Comparison of ENCODE assay signal across 11 cellular contexts in the genomic region with DNA sequence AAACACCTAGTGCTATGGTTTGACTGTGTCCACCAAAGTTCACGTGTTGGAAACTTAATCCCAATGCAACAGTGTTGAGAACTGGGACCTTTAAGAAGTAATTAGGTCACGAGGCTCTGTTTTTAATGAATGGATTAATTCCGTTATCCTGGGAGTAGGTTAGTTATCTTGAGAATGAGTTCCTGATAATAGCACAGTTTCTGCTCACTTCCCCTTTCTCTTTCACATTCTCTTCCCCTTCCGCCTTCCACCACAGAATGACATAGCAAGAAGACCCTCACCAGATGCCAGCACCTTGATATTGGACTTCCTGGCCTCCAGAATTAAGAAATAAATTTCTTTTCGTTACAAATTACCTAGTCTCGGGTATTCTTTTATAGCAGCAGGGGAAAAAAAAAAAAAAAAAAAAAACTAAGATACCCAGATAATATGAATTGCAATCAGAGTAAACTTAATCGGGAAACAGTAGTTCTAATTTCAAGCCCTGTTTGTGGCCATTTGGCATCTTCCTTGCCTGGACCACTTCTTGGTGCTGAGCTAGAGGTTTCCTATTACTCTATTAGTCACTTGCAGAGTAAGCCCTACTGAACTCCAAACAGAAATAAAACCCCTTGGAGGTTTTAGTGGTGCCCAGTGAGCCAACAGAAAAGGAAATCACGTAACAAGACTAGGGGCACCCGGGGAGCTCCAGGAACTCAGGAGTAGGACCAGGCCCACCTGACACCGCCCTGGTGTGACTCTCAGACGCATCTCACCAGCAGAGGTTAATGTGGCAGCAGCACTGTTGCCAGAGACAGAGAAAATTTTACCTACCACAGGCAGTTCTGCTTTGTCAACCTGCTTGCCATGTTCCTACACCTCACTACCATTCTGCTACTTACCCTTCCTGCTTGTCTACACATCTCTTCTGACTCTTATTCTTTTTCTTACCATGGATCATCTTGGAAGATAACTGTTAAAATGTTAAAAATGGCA.
DNase-seq lines count a peak whose midpoint lies in the region; ATAC-seq and TF ChIP-seq lines count a peak whose summit lies in the region.
"Had no signal": no experiment of that assay in that cellular context is flagged by ENCODE, and none has a peak within 500 bp of the region (broad histone marks: within the 10 kb centered on the region; RNA-seq: fewer than 3 reads in every experiment).

No MANE protein-coding gene starts in this region.

- peaks cover 3% of the 10 kb centered on the region for H3K9me3 Mint-ChIP-seq in chondrocyte (ENCODE audit: low read depth)
- H3K9me3 Mint-ChIP-seq in activated CD4-positive, alpha-beta T cell treated with anti-CD3 and anti-CD28 coated beads for 36 hours (ENCODE audit: low read depth), result peaks cover 2% of the 10 kb centered on the region

- H3K27me3 ChIP-seq in gastrocnemius medialis, result no peaks in the 10 kb centered on the region
- H3K27me3 ChIP-seq: adrenal gland had no signal

- ATAC-seq in HG02938 (IDR thresholded peaks at IDR 0.05; ENCODE audit: unreplicated experiment) (peak; percentile 58), gastrocnemius medialis (no peak)
- ATAC-seq in activated CD4-positive, alpha-beta T cell treated with anti-CD3 and anti-CD28 coated beads for 36 hours, result no peak

- no peaks in the 10 kb centered on the region for H3K36me3 ChIP-seq in gastrocnemius medialis
- H3K36me3 ChIP-seq: adrenal gland had no signal

- CTCF ChIA-PET in activated CD4-positive, alpha-beta T cell treated with anti-CD3 and anti-CD28 coated beads for 36 hours (lab: Charles Lee), result no interaction called here

- no peak overlapping the region for H3K4me3 Mint-ChIP-seq in chondrocyte (ENCODE audit: unreplicated experiment)
- no peak overlapping the region for H3K4me3 Mint-ChIP-seq in activated CD4-positive, alpha-beta T cell treated with anti-CD3 and anti-CD28 coated beads for 36 hours

- intact Hi-C loops in gastrocnemius medialis (cut with DNase I; ENCODE audit: low total_unique reads), result no loop called here
- intact Hi-C loops in activated CD4-positive, alpha-beta T cell treated with anti-CD3 and anti-CD28 coated beads for 36 hours (cut with DNase I, micrococcal nuclease), result loop anchor here in 1 of 2 experiments (5.0 kb wide), 1 partner anchor 37 kb away; no protein-coding TSS in a partner anchor

- H3K27me3 Mint-ChIP-seq in chondrocyte (ENCODE audit: low read depth), result peaks cover 11% of the 10 kb centered on the region
- no peaks in the 10 kb centered on the region for H3K27me3 Mint-ChIP-seq in activated CD4-positive, alpha-beta T cell treated with anti-CD3 and anti-CD28 coated beads for 36 hours

- TF ChIP-seq POLR2A in gastrocnemius medialis (IDR thresholded peaks at IDR 0.05), result no peak

- no peaks in the 10 kb centered on the region for H3K4me1 ChIP-seq in gastrocnemius medialis
- H3K4me1 ChIP-seq: adrenal gland had no signal

- DNase-seq in GDM1 (lab: John Stamatoyannopoulos, UW) (peak; percentile 63), SIG-M5 treated with dmso at 0.1 percent for 504 hours (lab: John Stamatoyannopoulos, UW; ENCODE audit: unreplicated experiment) (peak; percentile 88), kidney tubule cell (ENCODE audit: low spot score) (peak; percentile 64), gastrocnemius medialis (no peak), chondrocyte (ENCODE audit: low spot score) (no peak), pons (ENCODE audit: low spot score) (no peak)
- no peak for DNase-seq in activated CD4-positive, alpha-beta T cell treated with anti-CD3 and anti-CD28 coated beads for 36 hours
- DNase-seq: NCI-H1105 had no signal

- H3K27ac Mint-ChIP-seq in chondrocyte (ENCODE audit: unreplicated experiment), result no peak overlapping the region
- H3K27ac Mint-ChIP-seq in activated CD4-positive, alpha-beta T cell treated with anti-CD3 and anti-CD28 coated beads for 36 hours, result no peak overlapping the region

- no peaks in the 10 kb centered on the region for H3K4me1 Mint-ChIP-seq in chondrocyte (ENCODE audit: low read depth)
- peaks cover 3% of the 10 kb centered on the region for H3K4me1 Mint-ChIP-seq in activated CD4-positive, alpha-beta T cell treated with anti-CD3 and anti-CD28 coated beads for 36 hours

- H3K4me3 ChIP-seq in gastrocnemius medialis, result no peak overlapping the region
- H3K4me3 ChIP-seq: adrenal gland had no signal

- no peak overlapping the region for H3K27ac ChIP-seq in gastrocnemius medialis
- H3K27ac ChIP-seq: adrenal gland, VCaP had no signal

- in situ Hi-C loops in gastrocnemius medialis (cut with MboI; ENCODE audit: low sequenced_read_pairs in 4 of 4), result no loop called here

- POLR2A ChIA-PET in activated CD4-positive, alpha-beta T cell treated with anti-CD3 and anti-CD28 coated beads for 36 hours (lab: Charles Lee), result no interaction called here

- no peaks in the 10 kb centered on the region for H3K9me3 ChIP-seq in gastrocnemius medialis

- H3K36me3 Mint-ChIP-seq in chondrocyte (ENCODE audit: low read depth), result no peaks in the 10 kb centered on the region
- H3K36me3 Mint-ChIP-seq in activated CD4-positive, alpha-beta T cell treated with anti-CD3 and anti-CD28 coated beads for 36 hours (ENCODE audit: low read depth), result no peaks in the 10 kb centered on the region

- TF ChIP-seq CTCF in gastrocnemius medialis (IDR thresholded peaks at IDR 0.05 in 4 of 5, conservative IDR thresholded peaks at IDR 0.05 in 1 of 5) (no peak), chondrocyte (IDR thresholded peaks at IDR 0.05) (no peak)

Comparison
In these comparisons a context has a peak if more than half of its experiments do, and no peak if none do; other contexts are left out.
1. DNase-seq: peak in GDM1 (single experiment), SIG-M5 treated with dmso at 0.1 percent for 504 hours (single experiment) and kidney tubule cell (single experiment); none in gastrocnemius medialis (0 of 2), chondrocyte (single experiment), pons (single experiment) and activated CD4-positive, alpha-beta T cell treated with anti-CD3 and anti-CD28 coated beads for 36 hours (single experiment).